In the genomic region with DNA sequence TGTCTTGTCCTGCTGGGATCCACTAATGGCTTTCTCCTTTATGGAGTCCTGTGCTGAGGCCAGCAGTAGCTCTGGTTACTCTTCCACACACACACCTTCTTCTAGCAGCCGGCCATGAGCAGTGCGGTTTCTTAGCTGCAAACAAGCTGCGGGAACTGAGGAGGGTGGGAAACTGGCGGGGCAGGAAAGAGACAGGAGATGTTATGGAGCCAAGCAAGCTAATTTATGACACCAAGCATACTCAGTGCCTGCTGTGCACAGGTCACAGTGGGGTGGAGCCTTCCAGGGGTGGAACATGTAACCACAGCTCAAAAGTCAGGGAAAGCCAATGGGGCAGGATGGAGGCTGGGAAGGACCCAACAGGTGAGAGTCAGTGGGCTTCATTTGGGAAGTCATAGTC, we compare ENCODE assay signal across 27 cellular contexts.
DNase-seq lines count a peak whose midpoint lies in the region; ATAC-seq, FAIRE-seq and TF ChIP-seq lines count a peak whose summit lies in the region.
"Had no signal": no experiment of that assay in that cellular context is flagged by ENCODE, and none has a peak within 500 bp of the region (broad histone marks: within the 10 kb centered on the region; RNA-seq: fewer than 3 reads in every experiment).

No MANE protein-coding gene starts in this region.

- POLR2A ChIA-PET in HEK293 (lab: Yijun Ruan, JAX): no interaction called here

- peak; percentile 30 for DNase-seq in activated CD8-positive, alpha-beta memory T cell treated with anti-CD3 and anti-CD28 coated beads, Interleukin-2, amount 10 ng/mL, durations not matched to agents 7 days and 5 days
- DNase-seq in coronary artery (ENCODE audit: low spot score) (peak; percentile 38), osteocyte (ENCODE audit: extremely low spot score, unreplicated experiment) (peak; percentile 73), D721Med (ENCODE audit: insufficient read length, low spot score) (no peak), GM12891 (ENCODE audit: insufficient read length, low spot score) (no peak), GM19239 (ENCODE audit: insufficient read length, low spot score) (no peak)
- DNase-seq: C1 segment of cervical spinal cord; CD4-positive, alpha-beta memory T cell; COR-L47; GF-D8; GM23248; Kasumi-1; NCI-H1105; NCI-H146; NCI-H1930; NCI-H2107; NCI-H446; NCI-H524 treated with DMSO at 0.1 percent for 48 hours; NCI-H82; PC-9 had no signal

- no peaks in the 10 kb centered on the region for H3K27me3 Mint-ChIP-seq in activated CD8-positive, alpha-beta memory T cell treated with anti-CD3 and anti-CD28 coated beads, Interleukin-2, amount 10 ng/mL, durations not matched to agents 7 days and 5 days
- H3K27me3 Mint-ChIP-seq in osteocyte (ENCODE audit: unreplicated experiment): peaks cover 11% of the 10 kb centered on the region
- H3K27me3 Mint-ChIP-seq: CD4-positive, alpha-beta memory T cell had no signal

- CTCF ChIA-PET in HEK293 (lab: Yijun Ruan, JAX): interaction anchor here (4.3 kb wide), 1 partner anchor 12 kb away, joined by 19 read pairs; no protein-coding TSS in a partner anchor
- CTCF ChIA-PET in activated CD8-positive, alpha-beta memory T cell treated with anti-CD3 and anti-CD28 coated beads, Interleukin-2, amount 10 ng/mL, durations not matched to agents 7 days and 5 days (lab: Charles Lee): no interaction called here

- no peak overlapping the region for H3K4me3 ChIP-seq in HEK293 (ENCODE audit: low read depth, low read length)
- no peak overlapping the region for H3K4me3 ChIP-seq in coronary artery
- H3K4me3 ChIP-seq: GM23248, HAP-1, K562, PC-9, SJSA1 had no signal

- no peaks in the 10 kb centered on the region for H3K36me3 Mint-ChIP-seq in activated CD8-positive, alpha-beta memory T cell treated with anti-CD3 and anti-CD28 coated beads, Interleukin-2, amount 10 ng/mL, durations not matched to agents 7 days and 5 days
- no peaks in the 10 kb centered on the region for H3K36me3 Mint-ChIP-seq in osteocyte (ENCODE audit: unreplicated experiment)

- H3K27ac Mint-ChIP-seq in activated CD8-positive, alpha-beta memory T cell treated with anti-CD3 and anti-CD28 coated beads, Interleukin-2, amount 10 ng/mL, durations not matched to agents 7 days and 5 days: no peak overlapping the region
- H3K27ac Mint-ChIP-seq in osteocyte (ENCODE audit: unreplicated experiment): no peak overlapping the region
- H3K27ac Mint-ChIP-seq: CD4-positive, alpha-beta memory T cell had no signal

- ATAC-seq in activated CD8-positive, alpha-beta memory T cell treated with anti-CD3 and anti-CD28 coated beads, Interleukin-2, amount 10 ng/mL, durations not matched to agents 7 days and 5 days: no peak
- no peak for ATAC-seq in GM19452 (IDR thresholded peaks at IDR 0.05; ENCODE audit: unreplicated experiment)
- ATAC-seq: K562, Right ventricle myocardium inferior had no signal

- H3K27ac ChIP-seq in HEK293 (ENCODE audit: extremely low read depth, low read depth, low read length): no peak overlapping the region
- H3K27ac ChIP-seq in coronary artery: no peak overlapping the region
- H3K27ac ChIP-seq: GM23248, PC-9, SJSA1 had no signal

- FAIRE-seq in D721Med (lab: Jason Lieb, UNC) (no peak), GM12891 (lab: Jason Lieb, UNC) (no peak), GM19239 (lab: Jason Lieb, UNC) (no peak)
- FAIRE-seq: GM12892, K562 had no signal

- no peaks in the 10 kb centered on the region; the same call in 1 of the 2 replicates for H3K4me1 ChIP-seq in HEK293 (ENCODE audit: control insufficient read depth, insufficient read depth, low read length)
- H3K4me1 ChIP-seq: HAP-1, SJSA1 had no signal

- peaks cover 2% of the 10 kb centered on the region for H3K4me1 Mint-ChIP-seq in activated CD8-positive, alpha-beta memory T cell treated with anti-CD3 and anti-CD28 coated beads, Interleukin-2, amount 10 ng/mL, durations not matched to agents 7 days and 5 days
- H3K4me1 Mint-ChIP-seq in osteocyte (ENCODE audit: unreplicated experiment): no peaks in the 10 kb centered on the region

- no peaks in the 10 kb centered on the region for H3K9me3 ChIP-seq in HEK293 (ENCODE audit: control insufficient read depth, insufficient read depth, low read depth, low read length)
- H3K9me3 ChIP-seq: HAP-1, SJSA1 had no signal

- no peaks in the 10 kb centered on the region for H3K36me3 ChIP-seq in HEK293 (ENCODE audit: control insufficient read depth in 2 of 2, insufficient read depth in 1 of 2, low read length in 2 of 2)
- H3K36me3 ChIP-seq: HAP-1, SJSA1 had no signal

- no peak for TF ChIP-seq CTCF in HEK293 (tag by site-specific recombination; IDR thresholded peaks at IDR 0.05)
- no peak for TF ChIP-seq CTCF in coronary artery (IDR thresholded peaks at IDR 0.05)
- no peak for TF ChIP-seq CTCF in osteocyte (IDR thresholded peaks at IDR 0.05)
- no peak for TF ChIP-seq CTCF in D721Med (IDR thresholded peaks at IDR 0.05; ENCODE audit: insufficient read depth, missing control alignments)

- H3K4me3 Mint-ChIP-seq in activated CD8-positive, alpha-beta memory T cell treated with anti-CD3 and anti-CD28 coated beads, Interleukin-2, amount 10 ng/mL, durations not matched to agents 7 days and 5 days: no peak overlapping the region
- H3K4me3 Mint-ChIP-seq in osteocyte (ENCODE audit: unreplicated experiment): no peak overlapping the region
- H3K4me3 Mint-ChIP-seq: CD4-positive, alpha-beta memory T cell had no signal

- no peak for TF ChIP-seq POLR2A in GM12891 (IDR thresholded peaks at IDR 0.05; ENCODE audit: low read depth, low read length)

- no peaks in the 10 kb centered on the region for H3K9me3 Mint-ChIP-seq in activated CD8-positive, alpha-beta memory T cell treated with anti-CD3 and anti-CD28 coated beads, Interleukin-2, amount 10 ng/mL, durations not matched to agents 7 days and 5 days (ENCODE audit: low read depth)
- H3K9me3 Mint-ChIP-seq in osteocyte (ENCODE audit: unreplicated experiment): no peaks in the 10 kb centered on the region

TF ChIP-seq in HEK293, 187 proteins besides CTCF, POLR2A, EP300 and RAD21:
- TF ChIP-seq ZIC2 (tag by site-specific recombination; IDR thresholded peaks at IDR 0.05): peak; percentile 53
- no peak for TF ChIP-seq ZNF792 (tag by site-specific recombination; IDR thresholded peaks at IDR 0.05)
- TF ChIP-seq ZFP37 (tag by site-specific recombination; IDR thresholded peaks at IDR 0.05): no peak

TF ChIP-seq in GM12891, 5 proteins besides CTCF, POLR2A, EP300 and RAD21:
- no peak for TF ChIP-seq SPI1 (IDR thresholded peaks at IDR 0.05; ENCODE audit: low read depth, low read length)
- no peak for TF ChIP-seq TAF1 (IDR thresholded peaks at IDR 0.05; ENCODE audit: low read depth, low read length)
- no peak for TF ChIP-seq POU2F2 (IDR thresholded peaks at IDR 0.05; ENCODE audit: low read depth, low read length)
- TF ChIP-seq POLR2AphosphoS5 (IDR thresholded peaks at IDR 0.05; ENCODE audit: low read depth, low read length): no peak
- TF ChIP-seq PAX5 (IDR thresholded peaks at IDR 0.05; ENCODE audit: insufficient read depth, low read length, severe bottlenecking): no peak

Comparison
In these comparisons a context has a peak if more than half of its experiments do, and no peak if none do; other contexts are left out.
1. DNase-seq: peak in activated CD8-positive, alpha-beta memory T cell treated with anti-CD3 and anti-CD28 coated beads, Interleukin-2, amount 10 ng/mL, durations not matched to agents 7 days and 5 days (single experiment), coronary artery (single experiment) and osteocyte (single experiment); none in D721Med (single experiment), GM12891 (single experiment) and GM19239 (single experiment).